1 cellular context compared by ENCODE assay signal in genomic region chr20:3889489-3890409, GRCh38.
TF ChIP-seq lines count a peak whose summit lies in the region.

No MANE protein-coding gene starts in this region.

TF ChIP-seq in K562, 482 proteins besides CTCF, POLR2A, EP300 and RAD21 (continued from another document and continues in another):
- 0 out of 2 replicates have a peak, but pooled peaks have one; percentile 11 for TF ChIP-seq ZBTB40 (IDR thresholded peaks at IDR 0.05)
- no peak for TF ChIP-seq ZBTB40 (CRISPR knock-in tag; IDR thresholded peaks at IDR 0.05)
- 0 out of 2 replicates have a peak, but pooled peaks have one; percentile 5 for TF ChIP-seq ZBTB17 (CRISPR knock-in tag; IDR thresholded peaks at IDR 0.05)
- no peak for TF ChIP-seq POLR2H (tag; IDR thresholded peaks at IDR 0.05; ENCODE audit: low read depth)
- TF ChIP-seq CCNT2 (IDR thresholded peaks at IDR 0.05; ENCODE audit: borderline replicate concordance, extremely low read depth, insufficient read length, low read depth, low read length): peak; percentile 4
- no peak for TF ChIP-seq RBM39 (optimal IDR thresholded peaks at IDR 0.05; ENCODE audit: low read depth, low read length)
- TF ChIP-seq EHMT2 (IDR thresholded peaks at IDR 0.05): no peak
- TF ChIP-seq ZNF592 (IDR thresholded peaks at IDR 0.05): peak; percentile 53
- TF ChIP-seq HMGN3 (IDR thresholded peaks at IDR 0.05; ENCODE audit: borderline replicate concordance, extremely low read depth, insufficient read length, low read depth, low read length): no peak
- TF ChIP-seq GMEB1 (CRISPR knock-in tag; IDR thresholded peaks at IDR 0.05): no peak
- TF ChIP-seq, protein P1, sequence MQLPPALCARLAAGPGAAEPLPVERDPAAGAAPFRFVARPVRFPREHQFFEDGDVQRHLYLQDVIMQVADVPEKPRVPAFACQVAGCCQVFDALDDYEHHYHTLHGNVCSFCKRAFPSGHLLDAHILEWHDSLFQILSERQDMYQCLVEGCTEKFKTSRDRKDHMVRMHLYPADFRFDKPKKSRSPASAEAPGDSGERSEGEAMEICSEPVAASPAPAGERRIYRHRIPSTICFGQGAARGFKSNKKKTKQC (CRISPR knock-in tag; IDR thresholded peaks at IDR 0.05): no peak
- TF ChIP-seq, protein P2, sequence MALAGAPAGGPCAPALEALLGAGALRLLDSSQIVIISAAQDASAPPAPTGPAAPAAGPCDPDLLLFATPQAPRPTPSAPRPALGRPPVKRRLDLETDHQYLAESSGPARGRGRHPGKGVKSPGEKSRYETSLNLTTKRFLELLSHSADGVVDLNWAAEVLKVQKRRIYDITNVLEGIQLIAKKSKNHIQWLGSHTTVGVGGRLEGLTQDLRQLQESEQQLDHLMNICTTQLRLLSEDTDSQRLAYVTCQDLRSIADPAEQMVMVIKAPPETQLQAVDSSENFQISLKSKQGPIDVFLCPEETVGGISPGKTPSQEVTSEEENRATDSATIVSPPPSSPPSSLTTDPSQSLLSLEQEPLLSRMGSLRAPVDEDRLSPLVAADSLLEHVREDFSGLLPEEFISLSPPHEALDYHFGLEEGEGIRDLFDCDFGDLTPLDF (CRISPR knock-in tag; IDR thresholded peaks at IDR 0.05): no peak
- no peak for TF ChIP-seq E2F4 (CRISPR knock-in tag; IDR thresholded peaks at IDR 0.05; ENCODE audit: low read depth)
- no peak for TF ChIP-seq RFX7 (CRISPR knock-in tag; IDR thresholded peaks at IDR 0.05)
- TF ChIP-seq PTTG1 (tag; IDR thresholded peaks at IDR 0.05; ENCODE audit: low read depth): no peak
- TF ChIP-seq MGA (IDR thresholded peaks at IDR 0.05): peak; percentile 51; the same call in 1 of the 2 replicates
- TF ChIP-seq MCM2 (IDR thresholded peaks at IDR 0.05; ENCODE audit: low read depth): no peak
- TF ChIP-seq ARHGAP35 (IDR thresholded peaks at IDR 0.05; ENCODE audit: partially characterized antibody): no peak
- TF ChIP-seq GTF2E2 (tag; IDR thresholded peaks at IDR 0.05): 0 out of 2 replicates have a peak, but pooled peaks have one; percentile 51
